ENCODE assay signal across 8 cellular contexts in the genomic region with DNA sequence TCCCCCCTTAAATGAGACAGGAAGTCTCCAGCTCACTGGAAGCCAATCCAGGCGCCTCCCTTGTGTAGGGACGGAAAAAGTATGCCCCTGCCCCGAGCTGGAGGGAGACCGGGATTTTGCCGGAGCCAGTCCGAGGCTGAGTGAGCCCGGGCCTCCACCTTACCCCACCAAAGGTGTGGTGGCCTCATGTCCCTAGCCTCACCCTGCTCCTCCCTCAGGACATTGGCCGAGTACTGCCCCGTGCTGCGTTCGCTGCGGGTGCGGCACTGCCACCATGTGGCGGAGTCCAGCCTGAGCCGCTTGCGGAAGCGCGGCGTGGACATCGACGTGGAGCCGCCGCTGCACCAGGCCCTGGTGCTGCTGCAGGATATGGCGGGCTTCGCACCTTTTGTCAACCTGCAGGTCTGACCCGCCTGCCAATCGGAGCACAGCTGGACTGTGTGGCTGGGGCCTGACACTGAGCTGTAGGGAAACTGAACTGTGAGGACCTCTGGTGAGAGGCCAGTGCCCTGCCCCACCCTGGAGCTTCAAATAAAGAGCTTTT. TPM values are rescaled to one million over a fixed set of nuclear protein-coding genes. Genes with fewer than 3 reads are reported as not detected.
DNase-seq lines count a peak whose midpoint lies in the region; ATAC-seq and TF ChIP-seq lines count a peak whose summit lies in the region.

No MANE protein-coding gene starts in this region.

- DNase-seq in DMS114 treated with DMSO at 0.1 percent for 48 hours (lab: John Stamatoyannopoulos, UW; ENCODE audit: unreplicated experiment) (peak; percentile 61), HAP-1 (ENCODE audit: low spot score in 2 of 2) (peak; percentile 87 to 92), Peyer's patch (peak; percentile 68 to 93 (median 91)), breast epithelium (ENCODE audit: low spot score in 2 of 2) (peak; percentile 65 to 81), iPS-NIHi7 (ENCODE audit: extremely low spot score) (peak; percentile 77), sigmoid colon (peak; percentile 91)
- no peak for DNase-seq in effector CD8-positive, alpha-beta T cell (lab: John Stamatoyannopoulos, UW)

- H3K4me1 ChIP-seq in HAP-1 (peaks cover 19% of the 10 kb centered on the region), Peyer's patch (peaks cover 0 to 41% (median 26%) of the 10 kb centered on the region in 4 donors), breast epithelium (peaks cover 5 to 11% of the 10 kb centered on the region in 2 donors), sigmoid colon (peaks cover 0 to 42% (median 36%) of the 10 kb centered on the region in 4 donors)

- in situ Hi-C loops in HAP-1 (cut with MboI; ENCODE audit: low sequenced_read_pairs): no loop called here

- TF ChIP-seq CTCF in Peyer's patch (IDR thresholded peaks at IDR 0.05) (peak; percentile 42 to 91 (median 76)), breast epithelium (IDR thresholded peaks at IDR 0.05) (peak; percentile 41 to 75 (median 72)), sigmoid colon (IDR thresholded peaks at IDR 0.05) (peak; percentile 85 to 93 (median 91))

- H3K9me3 ChIP-seq in HAP-1 (no peaks in the 10 kb centered on the region), Peyer's patch (no peaks in the 10 kb centered on the region), breast epithelium (no peaks in the 10 kb centered on the region), sigmoid colon (no peaks in the 10 kb centered on the region)

- H3K4me3 ChIP-seq in HAP-1 (peak overlapping the region; percentile 81), Peyer's patch (peak overlapping the region; percentile 75 to 99 (median 90)), breast epithelium (peak overlapping the region; percentile 83 to 94 (median 90)), sigmoid colon (peak overlapping the region; percentile 61 to 89 (median 76))

- TF ChIP-seq EP300 in sigmoid colon (IDR thresholded peaks at IDR 0.05): no peak

- H3K27me3 ChIP-seq in HAP-1 (ENCODE audit: low read depth) (no peaks in the 10 kb centered on the region), Peyer's patch (peaks cover 0 to 4% of the 10 kb centered on the region in 2 donors), breast epithelium (peaks cover 0 to 13% of the 10 kb centered on the region in 2 donors), sigmoid colon (peaks cover 0 to 11% (median 0%) of the 10 kb centered on the region in 3 donors)

- ATAC-seq in HG03159 (IDR thresholded peaks at IDR 0.05; ENCODE audit: unreplicated experiment): no peak

- peak overlapping the region; percentile 85 to 96 (median 93) for H3K27ac ChIP-seq in Peyer's patch
- peak overlapping the region; percentile 88 to 96 for H3K27ac ChIP-seq in breast epithelium
- H3K27ac ChIP-seq in sigmoid colon: peak overlapping the region; percentile 86 to 96 (median 91)

- TF ChIP-seq POLR2A in Peyer's patch (IDR thresholded peaks at IDR 0.05) (peak; percentile 43 to 67), breast epithelium (IDR thresholded peaks at IDR 0.05) (no peak), sigmoid colon (IDR thresholded peaks at IDR 0.05) (peak in 1 of 2 donors; percentile 28)

- intact Hi-C loops in breast epithelium (cut with DNase I; ENCODE audit: low total_unique reads): no loop called here
- intact Hi-C loops in sigmoid colon (cut with DNase I): loop anchor here (1.0 to 5.0 kb wide), 3 partner anchors 28 to 160 kb away; no protein-coding TSS in a partner anchor

- H3K36me3 ChIP-seq in HAP-1 (replicated peaks): peaks cover 20% of the 10 kb centered on the region
- peaks cover 0 to 21% (median 0%) of the 10 kb centered on the region in 3 donors for H3K36me3 ChIP-seq in Peyer's patch
- H3K36me3 ChIP-seq in breast epithelium: no peaks in the 10 kb centered on the region
- peaks cover 10 to 24% (median 11%) of the 10 kb centered on the region in 4 donors for H3K36me3 ChIP-seq in sigmoid colon

- 5 to 10% methylated on average over 27 of the region's 27 CpGs for WGBS in sigmoid colon, 2 donors

RNA-seq across cellular contexts. Expression of gene FBXL15, which starts 2.0 kb away (rescaled TPM):
- total RNA-seq in Peyer's patch (10 to 100 TPM; 36.9 to 57.8 (median 44.8) TPM), breast epithelium (10 to 100 TPM; 16.8 to 24.8 (median 21.0) TPM), sigmoid colon (10 to 100 TPM; 19.7 to 51.3 (median 34.2) TPM)
- polyA plus RNA-seq in sigmoid colon: 10 to 100 TPM; 19.0 to 36.7 (median 21.0) TPM

RNA-seq across cellular contexts. Expression of gene PSD, which starts 4.1 kb away (rescaled TPM):
- total RNA-seq in Peyer's patch (10 to 100 TPM in 1 of 4 donors, 1 to 10 TPM in 2, not detected in 1; 1.6 to 14.3 (median 6.3) TPM), breast epithelium (10 to 100 TPM in 1 of 3 donors, 1 to 10 TPM in 1, under 1 TPM in 1; 0.96 to 13.4 (median 6.3) TPM), sigmoid colon (100 to 1,000 TPM; 343 to 449 (median 417) TPM)
- polyA plus RNA-seq in sigmoid colon: 10 to 100 TPM in 1 of 3 donors, 1 to 10 TPM in 1, under 1 TPM in 1; 0.69 to 23.3 (median 6.0) TPM

RNA-seq across cellular contexts. Expression of gene CUEDC2, which starts 9.7 kb away (rescaled TPM):
- 10 to 100 TPM in 3 of 4 donors, 1 to 10 TPM in 1; 8.9 to 56.9 (median 29.3) TPM for total RNA-seq in Peyer's patch
- total RNA-seq in breast epithelium: 10 to 100 TPM; 49.8 to 54.4 (median 50.3) TPM
- 10 to 100 TPM; 65.2 to 93.5 (median 82.4) TPM for total RNA-seq in sigmoid colon
- 10 to 100 TPM; 30.0 to 47.7 (median 33.3) TPM for polyA plus RNA-seq in sigmoid colon

RNA-seq across cellular contexts. Expression of gene NFKB2, which starts 27.2 kb away (rescaled TPM):
- 10 to 100 TPM in 3 of 4 donors, 1 to 10 TPM in 1; 6.5 to 22.9 (median 19.2) TPM for total RNA-seq in Peyer's patch
- total RNA-seq in breast epithelium: 10 to 100 TPM; 11.0 to 21.0 (median 18.9) TPM
- total RNA-seq in sigmoid colon: 10 to 100 TPM; 29.6 to 41.1 (median 36.0) TPM
- 10 to 100 TPM in 2 of 3 donors, 1 to 10 TPM in 1; 5.4 to 41.5 (median 11.1) TPM for polyA plus RNA-seq in sigmoid colon

RNA-seq across cellular contexts. Expression of gene C10orf95, which starts 28.7 kb away (rescaled TPM):
- total RNA-seq in Peyer's patch (1 to 10 TPM in 1 of 4 donors, under 1 TPM in 1, not detected in 2; 0.85 to 2.8 TPM), breast epithelium (under 1 TPM in 2 of 3 donors, not detected in 1; 0.33 to 0.59 TPM), sigmoid colon (under 1 TPM in 1 of 4 donors, not detected in 3; 0.36 TPM)
- polyA plus RNA-seq in sigmoid colon: 1 to 10 TPM in 2 of 3 donors, under 1 TPM in 1; 0.92 to 2.4 (median 1.1) TPM

Comparison
In these comparisons a context has a peak if more than half of its experiments do, and no peak if none do; other contexts are left out.
1. RNA of gene PSD, which starts 4.1 kb away (total RNA-seq): 343 to 449 TPM in sigmoid colon; 1.6 to 14.3 TPM in Peyer's patch and 0.96 to 13.4 TPM in breast epithelium; every median in the first group is over 10 times any median in the second.
2. Peak in every context shown above with its lines, with median percentiles within 50 percentile points of each other: H3K4me3 ChIP-seq, H3K27ac ChIP-seq and CTCF ChIP-seq.